9 cellular contexts compared by ENCODE assay signal in genomic region chr4:163587867-163588266, GRCh38.
DNase-seq lines count a peak whose midpoint lies in the region; ATAC-seq, FAIRE-seq and TF ChIP-seq lines count a peak whose summit lies in the region.
"Had no signal": no experiment of that assay in that cellular context is flagged by ENCODE, and none has a peak within 500 bp of the region (broad histone marks: within the 10 kb centered on the region; RNA-seq: fewer than 3 reads in every experiment).

No MANE protein-coding gene starts in this region.

- no peak overlapping the region for H3K4me3 Mint-ChIP-seq in activated naive CD4-positive, alpha-beta T cell treated with anti-CD3 and anti-CD28 coated beads for 36 hours
- no peak overlapping the region for H3K4me3 Mint-ChIP-seq in activated naive CD4-positive, alpha-beta T cell treated with anti-CD3 and anti-CD28 coated beads, Interleukin-2, amount 10 ng/mL, durations not matched to agents 7 days and 5 days
- H3K4me3 Mint-ChIP-seq in stimulated activated naive B cell treated with anti-CD40 and anti-IgM and Interleukin-4, amounts not matched to agents 10 μg/mL and 1 μg/mL and 100 μg/mL, for 72 hours: peak overlapping the region; percentile 7 to 45

- ATAC-seq in HG02938 (IDR thresholded peaks at IDR 0.05; ENCODE audit: unreplicated experiment): peak; percentile 58
- peak; percentile 83 to 84 for ATAC-seq in stimulated activated naive B cell treated with anti-CD40 and anti-IgM and Interleukin-4, amounts not matched to agents 10 μg/mL and 1 μg/mL and 100 μg/mL, for 72 hours (replicated peaks)

- H3K4me1 Mint-ChIP-seq in activated naive CD4-positive, alpha-beta T cell treated with anti-CD3 and anti-CD28 coated beads for 36 hours (ENCODE audit: low read depth): peaks cover 11% of the 10 kb centered on the region
- H3K4me1 Mint-ChIP-seq in activated naive CD4-positive, alpha-beta T cell treated with anti-CD3 and anti-CD28 coated beads, Interleukin-2, amount 10 ng/mL, durations not matched to agents 7 days and 5 days: no peaks in the 10 kb centered on the region
- H3K4me1 Mint-ChIP-seq in stimulated activated naive B cell treated with anti-CD40 and anti-IgM and Interleukin-4, amounts not matched to agents 10 μg/mL and 1 μg/mL and 100 μg/mL, for 72 hours: peaks cover 31 to 72% of the 10 kb centered on the region in 2 donors

- no peak for TF ChIP-seq CTCF in D721Med (IDR thresholded peaks at IDR 0.05; ENCODE audit: insufficient read depth, missing control alignments)

- no peak for FAIRE-seq in D721Med (lab: Jason Lieb, UNC)
- FAIRE-seq: G401.6 had no signal

- H3K27me3 Mint-ChIP-seq in activated naive CD4-positive, alpha-beta T cell treated with anti-CD3 and anti-CD28 coated beads for 36 hours (ENCODE audit: low read depth): no peaks in the 10 kb centered on the region
- no peaks in the 10 kb centered on the region for H3K27me3 Mint-ChIP-seq in activated naive CD4-positive, alpha-beta T cell treated with anti-CD3 and anti-CD28 coated beads, Interleukin-2, amount 10 ng/mL, durations not matched to agents 7 days and 5 days
- no peaks in the 10 kb centered on the region for H3K27me3 Mint-ChIP-seq in stimulated activated naive B cell treated with anti-CD40 and anti-IgM and Interleukin-4, amounts not matched to agents 10 μg/mL and 1 μg/mL and 100 μg/mL, for 72 hours

- H3K27ac Mint-ChIP-seq in activated naive CD4-positive, alpha-beta T cell treated with anti-CD3 and anti-CD28 coated beads for 36 hours: no peak overlapping the region
- H3K27ac Mint-ChIP-seq in activated naive CD4-positive, alpha-beta T cell treated with anti-CD3 and anti-CD28 coated beads, Interleukin-2, amount 10 ng/mL, durations not matched to agents 7 days and 5 days: no peak overlapping the region
- peak overlapping the region; percentile 97 for H3K27ac Mint-ChIP-seq in stimulated activated naive B cell treated with anti-CD40 and anti-IgM and Interleukin-4, amounts not matched to agents 10 μg/mL and 1 μg/mL and 100 μg/mL, for 72 hours

- peak; percentile 4 for DNase-seq in activated naive CD4-positive, alpha-beta T cell treated with anti-CD3 and anti-CD28 coated beads for 36 hours
- no peak for DNase-seq in activated naive CD4-positive, alpha-beta T cell treated with anti-CD3 and anti-CD28 coated beads, Interleukin-2, amount 10 ng/mL, durations not matched to agents 7 days and 5 days
- DNase-seq in OCI-M1 (lab: John Stamatoyannopoulos, UW) (peak; percentile 43), NCI-H128 (lab: John Stamatoyannopoulos, UW; ENCODE audit: unreplicated experiment) (no peak), KG1 (lab: John Stamatoyannopoulos, UW) (no peak), D721Med (ENCODE audit: insufficient read length, low spot score) (no peak)
- peak; percentile 66 for DNase-seq in stimulated activated naive B cell treated with anti-CD40 and anti-IgM and Interleukin-4, amounts not matched to agents 10 μg/mL and 1 μg/mL and 100 μg/mL, for 72 hours

- H3K36me3 Mint-ChIP-seq in activated naive CD4-positive, alpha-beta T cell treated with anti-CD3 and anti-CD28 coated beads for 36 hours (ENCODE audit: low read depth): no peaks in the 10 kb centered on the region
- H3K36me3 Mint-ChIP-seq in activated naive CD4-positive, alpha-beta T cell treated with anti-CD3 and anti-CD28 coated beads, Interleukin-2, amount 10 ng/mL, durations not matched to agents 7 days and 5 days: no peaks in the 10 kb centered on the region
- H3K36me3 Mint-ChIP-seq in stimulated activated naive B cell treated with anti-CD40 and anti-IgM and Interleukin-4, amounts not matched to agents 10 μg/mL and 1 μg/mL and 100 μg/mL, for 72 hours: peaks cover 0 to 5% of the 10 kb centered on the region in 2 donors

- peaks cover 1% of the 10 kb centered on the region for H3K9me3 Mint-ChIP-seq in activated naive CD4-positive, alpha-beta T cell treated with anti-CD3 and anti-CD28 coated beads for 36 hours
- peaks cover 3% of the 10 kb centered on the region for H3K9me3 Mint-ChIP-seq in activated naive CD4-positive, alpha-beta T cell treated with anti-CD3 and anti-CD28 coated beads, Interleukin-2, amount 10 ng/mL, durations not matched to agents 7 days and 5 days
- peaks cover 0 to 2% of the 10 kb centered on the region in 2 donors for H3K9me3 Mint-ChIP-seq in stimulated activated naive B cell treated with anti-CD40 and anti-IgM and Interleukin-4, amounts not matched to agents 10 μg/mL and 1 μg/mL and 100 μg/mL, for 72 hours

- intact Hi-C loops in activated naive CD4-positive, alpha-beta T cell treated with anti-CD3 and anti-CD28 coated beads for 36 hours (cut with micrococcal nuclease): no loop called here

- CTCF ChIA-PET in activated naive CD4-positive, alpha-beta T cell treated with anti-CD3 and anti-CD28 coated beads for 36 hours (lab: Charles Lee): interaction anchor here (1.0 to 1.5 kb wide), 2 partner anchors 10 to 93 kb away, joined by 4 read pairs; no protein-coding TSS in a partner anchor
- CTCF ChIA-PET in activated naive CD4-positive, alpha-beta T cell treated with anti-CD3 and anti-CD28 coated beads, Interleukin-2, amount 10 ng/mL, durations not matched to agents 7 days and 5 days (lab: Charles Lee): no interaction called here

Comparison
In these comparisons a context has a peak if more than half of its experiments do, and no peak if none do; other contexts are left out.
1. DNase-seq: peak in activated naive CD4-positive, alpha-beta T cell treated with anti-CD3 and anti-CD28 coated beads for 36 hours (single experiment), OCI-M1 (single experiment) and stimulated activated naive B cell treated with anti-CD40 and anti-IgM and Interleukin-4, amounts not matched to agents 10 μg/mL and 1 μg/mL and 100 μg/mL, for 72 hours (single experiment); none in activated naive CD4-positive, alpha-beta T cell treated with anti-CD3 and anti-CD28 coated beads, Interleukin-2, amount 10 ng/mL, durations not matched to agents 7 days and 5 days (single experiment), NCI-H128 (single experiment), KG1 (single experiment) and D721Med (single experiment).
2. H3K4me3 Mint-ChIP-seq: peak in stimulated activated naive B cell treated with anti-CD40 and anti-IgM and Interleukin-4, amounts not matched to agents 10 μg/mL and 1 μg/mL and 100 μg/mL, for 72 hours (2 of 2); none in activated naive CD4-positive, alpha-beta T cell treated with anti-CD3 and anti-CD28 coated beads for 36 hours (single experiment) and activated naive CD4-positive, alpha-beta T cell treated with anti-CD3 and anti-CD28 coated beads, Interleukin-2, amount 10 ng/mL, durations not matched to agents 7 days and 5 days (single experiment).